10 cellular contexts compared by ENCODE assay signal in the genomic region with DNA sequence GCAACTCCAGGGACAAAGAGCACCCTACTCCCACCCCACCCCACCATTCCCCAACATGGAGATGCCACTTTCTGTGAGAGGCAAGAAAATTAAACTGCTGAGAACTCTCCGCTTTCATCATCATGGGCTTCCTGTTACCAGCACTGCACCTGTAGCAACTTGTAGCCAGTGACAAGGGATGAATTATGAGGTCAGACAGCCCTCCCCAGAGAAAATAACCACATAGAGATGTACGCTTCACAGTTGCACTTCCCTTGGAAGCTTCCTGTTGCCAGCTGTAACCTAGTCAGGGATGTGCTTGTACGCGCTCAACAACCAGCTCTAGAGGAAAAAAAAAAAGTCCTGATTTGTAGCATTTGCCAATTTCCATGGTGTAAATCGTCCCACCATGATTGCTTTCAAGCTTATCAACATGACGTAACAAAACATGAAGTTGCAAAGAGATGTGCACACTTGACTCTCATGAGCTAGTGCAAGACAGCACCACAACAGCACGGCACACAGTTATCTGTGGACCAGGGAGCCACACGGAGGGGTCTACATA.
"Had no signal": no experiment of that assay in that cellular context is flagged by ENCODE, and none has a peak within 500 bp of the region (broad histone marks: within the 10 kb centered on the region; RNA-seq: fewer than 3 reads in every experiment).

No MANE protein-coding gene starts in this region.

- H3K36me3 Mint-ChIP-seq: activated naive CD8-positive, alpha-beta T cell treated with anti-CD3 and anti-CD28 coated beads, Interleukin-2, amount 10 ng/mL, durations not matched to agents 7 days and 5 days; neural progenitor cell had no signal

- DNase-seq: activated CD4-positive, alpha-beta T cell treated with anti-CD3 and anti-CD28 coated beads, Interleukin-2, amount 50 U/mL, for 4 hours; activated naive CD8-positive, alpha-beta T cell treated with anti-CD3 and anti-CD28 coated beads, Interleukin-2, amount 10 ng/mL, durations not matched to agents 7 days and 5 days; activated T-cell treated with anti-CD3 and anti-CD28 coated beads, Interleukin-2, amount 50 U/mL, for 72 hours; ovary; stimulated activated CD4-positive, alpha-beta T cell treated with anti-CD3 and anti-CD28 coated beads, Interleukin-4, amount 100 ng/mL, for 24 hours; stomach; T-helper 2 cell had no signal

- H3K27ac Mint-ChIP-seq: activated naive CD8-positive, alpha-beta T cell treated with anti-CD3 and anti-CD28 coated beads, Interleukin-2, amount 10 ng/mL, durations not matched to agents 7 days and 5 days; activated T-cell treated with anti-CD3 and anti-CD28 coated beads, Interleukin-2, amount 50 U/mL, for 72 hours; neural progenitor cell had no signal

- ATAC-seq: activated CD4-positive, CD25-positive, alpha-beta regulatory T cell treated with anti-CD3 and anti-CD28 coated beads, Interleukin-2, amount 50 U/mL, for 24 hours; activated T-cell treated with anti-CD3 and anti-CD28 coated beads, Interleukin-2, amount 50 U/mL, for 72 hours; gastroesophageal sphincter had no signal

- H3K9me3 Mint-ChIP-seq: activated naive CD8-positive, alpha-beta T cell treated with anti-CD3 and anti-CD28 coated beads, Interleukin-2, amount 10 ng/mL, durations not matched to agents 7 days and 5 days; activated T-cell treated with anti-CD3 and anti-CD28 coated beads, Interleukin-2, amount 50 U/mL, for 72 hours had no signal

- H3K4me3 Mint-ChIP-seq: activated naive CD8-positive, alpha-beta T cell treated with anti-CD3 and anti-CD28 coated beads, Interleukin-2, amount 10 ng/mL, durations not matched to agents 7 days and 5 days; activated T-cell treated with anti-CD3 and anti-CD28 coated beads, Interleukin-2, amount 50 U/mL, for 72 hours; neural progenitor cell had no signal
